Comparison of ENCODE assay signal across 7 cellular contexts in the genomic region with DNA sequence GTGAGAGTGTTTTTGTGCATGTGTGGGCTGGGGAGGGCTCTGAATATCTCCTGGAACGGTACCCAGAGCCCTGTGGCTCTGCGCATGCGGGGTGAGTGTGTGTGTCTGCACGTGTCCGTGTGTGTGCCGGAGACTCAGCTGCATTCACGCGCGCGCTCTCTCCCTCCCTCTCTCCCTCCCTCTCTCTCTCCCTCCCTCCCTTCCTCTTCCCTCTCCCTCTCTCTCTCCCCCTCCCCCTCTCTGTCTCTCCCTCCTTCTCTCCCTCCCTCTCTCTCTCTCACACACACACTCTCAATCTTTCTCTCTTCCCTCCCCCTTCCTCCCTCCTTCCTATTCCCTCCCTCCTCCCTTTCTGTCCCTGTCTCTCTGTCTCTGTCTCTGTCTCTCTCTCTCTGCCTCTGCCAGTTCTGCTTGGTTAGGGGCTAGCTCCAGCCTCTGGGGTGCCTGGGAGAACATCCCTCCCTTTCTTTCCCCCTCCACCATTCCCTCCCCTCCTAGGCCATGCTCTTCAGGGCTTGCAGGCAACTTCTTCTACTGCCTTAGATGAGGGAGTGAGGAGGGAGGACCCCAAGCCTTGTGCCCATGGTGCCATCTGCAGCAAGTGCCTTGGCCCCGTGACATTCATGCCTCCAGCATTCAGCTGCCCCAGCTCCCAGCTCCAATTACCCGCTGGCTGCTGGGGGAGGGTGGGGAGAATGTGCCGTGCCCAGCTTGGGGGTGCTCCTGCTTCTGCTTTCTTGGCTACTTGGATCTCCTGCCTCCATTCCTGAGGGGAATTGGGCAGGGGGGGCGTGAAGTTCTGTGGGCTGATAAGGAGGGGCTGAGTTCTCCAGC. TPM values are rescaled to one million over a fixed set of nuclear protein-coding genes. Genes with fewer than 3 reads are reported as not detected.
DNase-seq lines count a peak whose midpoint lies in the region; ATAC-seq and TF ChIP-seq lines count a peak whose summit lies in the region.

No MANE protein-coding gene starts in this region.

- H3K27ac Mint-ChIP-seq in activated CD4-positive, alpha-beta memory T cell treated with anti-CD3 and anti-CD28 coated beads, Interleukin-2, amount 10 ng/mL, durations not matched to agents 7 days and 5 days, result peak overlapping the region; percentile 66

- H3K4me1 Mint-ChIP-seq in activated CD4-positive, alpha-beta memory T cell treated with anti-CD3 and anti-CD28 coated beads, Interleukin-2, amount 10 ng/mL, durations not matched to agents 7 days and 5 days, result peaks cover 39% of the 10 kb centered on the region

- no peaks in the 10 kb centered on the region for H3K79me1 ChIP-seq in mesendoderm (ENCODE audit: low read length)

- TF ChIP-seq CTCF in dorsolateral prefrontal cortex (IDR thresholded peaks at IDR 0.05 in 54 of 56, conservative IDR thresholded peaks at IDR 0.05 in 2 of 56; ENCODE audit: low read depth in 1 of 56, partially characterized antibody in 56 of 56), result peak in 3 of 56 donors; percentile 4 to 19 (median 8)

- H3K27ac ChIP-seq in dorsolateral prefrontal cortex (peak overlapping the region; percentile 96 to 100 (median 100)), mesendoderm (ENCODE audit: low read depth, low read length) (no peak overlapping the region)

- H2AK5ac ChIP-seq in mesendoderm (ENCODE audit: low read length), result peak overlapping the region; percentile 66

- no peak for ATAC-seq in HG03039 (IDR thresholded peaks at IDR 0.05; ENCODE audit: unreplicated experiment)

- no peak overlapping the region for H2BK5ac ChIP-seq in mesendoderm (ENCODE audit: low read length)

- H3K27me3 ChIP-seq in dorsolateral prefrontal cortex, result no peaks in the 10 kb centered on the region
- H3K27me3 ChIP-seq in mesendoderm (ENCODE audit: insufficient read depth, low read length, poor library complexity), result no peaks in the 10 kb centered on the region

- POLR2A ChIA-PET in activated CD4-positive, alpha-beta memory T cell treated with anti-CD3 and anti-CD28 coated beads, Interleukin-2, amount 10 ng/mL, durations not matched to agents 7 days and 5 days (lab: Charles Lee), result interaction anchor here (0.7 to 3.2 kb wide), 9 partner anchors 12 to 339 kb away, joined by 3 to 14 read pairs (median 4); a partner anchor contains a TSS

- no peak overlapping the region for H3K23ac ChIP-seq in mesendoderm (ENCODE audit: low read length)

- peak overlapping the region; percentile 2 for H3K4me2 ChIP-seq in mesendoderm (ENCODE audit: low read length)

- H3K4me3 Mint-ChIP-seq in activated CD4-positive, alpha-beta memory T cell treated with anti-CD3 and anti-CD28 coated beads, Interleukin-2, amount 10 ng/mL, durations not matched to agents 7 days and 5 days, result peak overlapping the region; percentile 75

- peak overlapping the region; percentile 13 for H3K9ac ChIP-seq in mesendoderm (ENCODE audit: low read length)

- CTCF ChIA-PET in activated CD4-positive, alpha-beta memory T cell treated with anti-CD3 and anti-CD28 coated beads, Interleukin-2, amount 10 ng/mL, durations not matched to agents 7 days and 5 days (lab: Charles Lee), result interaction anchor here (0.5 to 3.5 kb wide), 10 partner anchors 15 to 99 kb away, joined by 3 to 21 read pairs (median 4); a partner anchor contains a TSS

- no peak overlapping the region for H2BK120ac ChIP-seq in mesendoderm (ENCODE audit: low read depth, low read length)

- no peaks in the 10 kb centered on the region for H3K79me2 ChIP-seq in mesendoderm (ENCODE audit: control insufficient read depth, insufficient read depth, low read length)

- intact Hi-C loops in dorsolateral prefrontal cortex (cut with DNase I), result loop anchor here (2.0 kb wide), 1 partner anchor 38 kb away; no protein-coding TSS in a partner anchor

- H4K5ac ChIP-seq in mesendoderm (ENCODE audit: low read length), result no peak overlapping the region

- no peaks in the 10 kb centered on the region for H3K9me3 Mint-ChIP-seq in activated CD4-positive, alpha-beta memory T cell treated with anti-CD3 and anti-CD28 coated beads, Interleukin-2, amount 10 ng/mL, durations not matched to agents 7 days and 5 days

- no peak overlapping the region for H4K8ac ChIP-seq in mesendoderm (ENCODE audit: low read depth, low read length)

- H3K4me3 ChIP-seq in dorsolateral prefrontal cortex (peak overlapping the region; percentile 29 to 71 (median 52)), mesendoderm (ENCODE audit: low read length) (no peak overlapping the region)

- WGBS in mesendoderm (ENCODE audit: extremely low coverage, insufficient coverage, low lambda C conversion rate), result no CpG with 5 or more reads among the region's 14 CpGs

- peaks cover 10% of the 10 kb centered on the region for H3K4me1 ChIP-seq in mesendoderm (ENCODE audit: control insufficient read depth, low read depth, low read length)

- no peak overlapping the region for H3K4ac ChIP-seq in mesendoderm (ENCODE audit: low read depth, low read length)

- H3K56ac ChIP-seq in mesendoderm (ENCODE audit: low read length), result peak overlapping the region; percentile 56

- H2BK15ac ChIP-seq in mesendoderm (replicated peaks; ENCODE audit: low read depth), result no peak overlapping the region

- H3K18ac ChIP-seq in mesendoderm (ENCODE audit: low read length), result no peak overlapping the region

- no peaks in the 10 kb centered on the region for H3K36me3 ChIP-seq in mesendoderm (ENCODE audit: control insufficient read depth, insufficient read depth, low read length)

- peaks cover 11% of the 10 kb centered on the region for H3K27me3 Mint-ChIP-seq in activated CD4-positive, alpha-beta memory T cell treated with anti-CD3 and anti-CD28 coated beads, Interleukin-2, amount 10 ng/mL, durations not matched to agents 7 days and 5 days

- no peaks in the 10 kb centered on the region for H3K36me3 Mint-ChIP-seq in activated CD4-positive, alpha-beta memory T cell treated with anti-CD3 and anti-CD28 coated beads, Interleukin-2, amount 10 ng/mL, durations not matched to agents 7 days and 5 days (ENCODE audit: low read depth)

- DNase-seq in GM19238 (ENCODE audit: insufficient read length, low spot score) (peak; percentile 42), NCI-H526 treated with DMSO at 0.1 percent for 48 hours (lab: John Stamatoyannopoulos, UW) (peak; percentile 29), dorsolateral prefrontal cortex (peak; percentile 91 to 98 (median 94)), mesendoderm (peak; percentile 47)
- DNase-seq in activated CD4-positive, alpha-beta memory T cell treated with anti-CD3 and anti-CD28 coated beads, Interleukin-2, amount 10 ng/mL, durations not matched to agents 7 days and 5 days, result peak; percentile 76
- DNase-seq in stimulated activated CD8-positive, alpha-beta memory T cell treated with anti-CD3 and anti-CD28 coated beads, Interleukin-12 subunit alpha, Interleukin-12 subunit beta, amount 100 ng/mL, for 24 hours (ENCODE audit: extremely low read depth), result peak; percentile 65

RNA-seq across cellular contexts. Expression of a gene that starts 6.4 kb away (rescaled TPM):
- 1 to 10 TPM; 8.4 TPM for total RNA-seq in activated CD4-positive, alpha-beta memory T cell treated with anti-CD3 and anti-CD28 coated beads, Interleukin-2, amount 10 ng/mL, durations not matched to agents 7 days and 5 days
- total RNA-seq in dorsolateral prefrontal cortex, result 100 to 1,000 TPM; 178 to 301 (median 231) TPM
- 2.5 TPM for polyA plus RNA-seq in mesendoderm (2013, experiment 1 of 2)
- 2.9 TPM for polyA plus RNA-seq in mesendoderm (2013, experiment 2 of 2)

RNA-seq across cellular contexts. Expression of a gene that starts 14.9 kb away (rescaled TPM):
- 10 to 100 TPM; 82.2 to 84.2 TPM for total RNA-seq in activated CD4-positive, alpha-beta memory T cell treated with anti-CD3 and anti-CD28 coated beads, Interleukin-2, amount 10 ng/mL, durations not matched to agents 7 days and 5 days
- 100 to 1,000 TPM in 59 of 120 experiments, 10 to 100 TPM in 61; 59.5 to 156 (median 99.1) TPM for total RNA-seq in dorsolateral prefrontal cortex
- 54.7 TPM for polyA plus RNA-seq in mesendoderm (2013, experiment 1 of 2)
- 54.0 TPM for polyA plus RNA-seq in mesendoderm (2013, experiment 2 of 2)

RNA-seq across cellular contexts. Expression of a gene that starts 31.3 kb away (rescaled TPM):
- total RNA-seq in activated CD4-positive, alpha-beta memory T cell treated with anti-CD3 and anti-CD28 coated beads, Interleukin-2, amount 10 ng/mL, durations not matched to agents 7 days and 5 days, result 1 to 10 TPM; 5.2 to 5.9 TPM
- total RNA-seq in dorsolateral prefrontal cortex, result 10 to 100 TPM; 26.9 to 97.0 (median 62.1) TPM
- polyA plus RNA-seq in mesendoderm (2013, experiment 1 of 2), result 2.3 TPM
- 2.5 TPM for polyA plus RNA-seq in mesendoderm (2013, experiment 2 of 2)

RNA-seq across cellular contexts. Expression of a gene that starts 52.6 kb away (rescaled TPM):
- total RNA-seq in activated CD4-positive, alpha-beta memory T cell treated with anti-CD3 and anti-CD28 coated beads, Interleukin-2, amount 10 ng/mL, durations not matched to agents 7 days and 5 days, result 100 to 1,000 TPM; 102 to 103 TPM
- 100 to 1,000 TPM in 116 of 120 experiments, 10 to 100 TPM in 4; 87.8 to 143 (median 120) TPM for total RNA-seq in dorsolateral prefrontal cortex
- 40.3 TPM for polyA plus RNA-seq in mesendoderm (2013, experiment 1 of 2)
- 40.9 TPM for polyA plus RNA-seq in mesendoderm (2013, experiment 2 of 2)

RNA-seq across cellular contexts. Expression of a gene that starts 53.9 kb away (rescaled TPM):
- total RNA-seq in activated CD4-positive, alpha-beta memory T cell treated with anti-CD3 and anti-CD28 coated beads, Interleukin-2, amount 10 ng/mL, durations not matched to agents 7 days and 5 days, result not detected
- 100 to 1,000 TPM in 1 of 120 experiments, 10 to 100 TPM in 8, 1 to 10 TPM in 30, under 1 TPM in 25, not detected in 56; 0.30 to 105 (median 1.8) TPM for total RNA-seq in dorsolateral prefrontal cortex
- 0.04 TPM for polyA plus RNA-seq in mesendoderm (2013, experiment 1 of 2)
- 0.04 TPM for polyA plus RNA-seq in mesendoderm (2013, experiment 2 of 2)

Comparison
In these comparisons a context has a peak if more than half of its experiments do, and no peak if none do; other contexts are left out.
1. DNase-seq: peak in every context shown above with its lines; median percentile 94 in dorsolateral prefrontal cortex; 76 in activated CD4-positive, alpha-beta memory T cell treated with anti-CD3 and anti-CD28 coated beads, Interleukin-2, amount 10 ng/mL, durations not matched to agents 7 days and 5 days; 65 in stimulated activated CD8-positive, alpha-beta memory T cell treated with anti-CD3 and anti-CD28 coated beads, Interleukin-12 subunit alpha, Interleukin-12 subunit beta, amount 100 ng/mL, for 24 hours; 47 in mesendoderm; 42 in GM19238; 29 in NCI-H526 treated with DMSO at 0.1 percent for 48 hours.
2. RNA of a gene that starts 6.4 kb away (total RNA-seq): 178 to 301 TPM in dorsolateral prefrontal cortex; 8.4 TPM in activated CD4-positive, alpha-beta memory T cell treated with anti-CD3 and anti-CD28 coated beads, Interleukin-2, amount 10 ng/mL, durations not matched to agents 7 days and 5 days; every median in the first group is over 10 times any median in the second.
3. RNA of a gene that starts 31.3 kb away (total RNA-seq): 26.9 to 97.0 TPM in dorsolateral prefrontal cortex; 5.2 to 5.9 TPM in activated CD4-positive, alpha-beta memory T cell treated with anti-CD3 and anti-CD28 coated beads, Interleukin-2, amount 10 ng/mL, durations not matched to agents 7 days and 5 days; every median in the first group is over 4 times any median in the second.